ENCODE assay signal across 8 cellular contexts in genomic region chr4:94451669-94452475, GRCh38. TPM values are rescaled to one million over a fixed set of nuclear protein-coding genes. Genes with fewer than 3 reads are reported as not detected.
DNase-seq lines count a peak whose midpoint lies in the region; ATAC-seq, FAIRE-seq and TF ChIP-seq lines count a peak whose summit lies in the region.

TSS of gene PDLIM5 (plus strand) at chr4:94451942. CDS start at chr4:94455289, 3,347 bp downstream.

- FAIRE-seq in bronchial epithelial cell (lab: Jason Lieb, UNC): no peak

- peaks cover 10% of the 10 kb centered on the region for H3K36me3 Mint-ChIP-seq in WTC11

- POLR2A ChIA-PET in WTC11 (lab: Charles Lee): interaction anchor here (0.6 kb wide), 1 partner anchor 8 kb away, joined by 3 read pairs; no protein-coding TSS in a partner anchor

- H3K4me3 Mint-ChIP-seq in WTC11: peak within 1 kb of the TSS; percentile 96

- ATAC-seq in GM18861 (IDR thresholded peaks at IDR 0.05; ENCODE audit: unreplicated experiment) (peak; percentile 85), HG03095 (IDR thresholded peaks at IDR 0.05; ENCODE audit: unreplicated experiment) (peak; percentile 92), WTC11 (peak; percentile 92)

- in situ Hi-C loops in ACHN (cut with HindIII; ENCODE audit: low pct_ligation_motif_present, low pct_unique_long_range_greater_than_20kb, low sequenced_read_pairs): no loop called here

- no peak for TF ChIP-seq CTCF in WTC11 (IDR thresholded peaks at IDR 0.05)
- TF ChIP-seq CTCF in bronchial epithelial cell (IDR thresholded peaks at IDR 0.05; ENCODE audit: insufficient read depth, low read length, severe bottlenecking): no peak

- no peaks in the 10 kb centered on the region for H3K9me3 Mint-ChIP-seq in WTC11

- H3K27ac Mint-ChIP-seq in WTC11: peak within 1 kb of the TSS; percentile 95

- H3K4me3 ChIP-seq in bronchial epithelial cell (ENCODE audit: low read depth, low read length): peak within 1 kb of the TSS; percentile 98

- peaks cover 9% of the 10 kb centered on the region for H3K27me3 Mint-ChIP-seq in WTC11 (ENCODE audit: low read depth)

- DNase-seq in ACHN: peak; percentile 88
- peak; percentile 69 for DNase-seq in NCI-H2196 (lab: John Stamatoyannopoulos, UW; ENCODE audit: unreplicated experiment)
- DNase-seq in WTC11 (ENCODE audit: low spot score): peak; percentile 89
- DNase-seq in bronchial epithelial cell (ENCODE audit: low read depth): peak; percentile 83
- peak; percentile 83 for DNase-seq in inferior parietal cortex (ENCODE audit: extremely low spot score)
- DNase-seq in stimulated activated CD4-positive, alpha-beta T cell treated with anti-CD3 and anti-CD28 coated beads, Interleukin-12 subunit alpha, Interleukin-12 subunit beta, amount 100 ng/mL, for 24 hours (ENCODE audit: low read depth in 2 of 2): peak; percentile 77 to 83

- no peaks in the 10 kb centered on the region for H3K27me3 ChIP-seq in bronchial epithelial cell (ENCODE audit: control insufficient read depth, insufficient read depth, low read length)

- H3K4me1 Mint-ChIP-seq in WTC11: peaks cover 32% of the 10 kb centered on the region

- no peaks in the 10 kb centered on the region for H3K36me3 ChIP-seq in bronchial epithelial cell (ENCODE audit: control insufficient read depth, insufficient read depth, low read length)

- CTCF ChIA-PET in WTC11 (lab: Charles Lee): interaction anchor here (1.0 to 1.5 kb wide), 3 partner anchors 45 to 126 kb away, joined by 3 to 6 read pairs (median 3); no protein-coding TSS in a partner anchor

TF ChIP-seq in WTC11, 78 proteins besides CTCF, POLR2A, EP300 and RAD21 (continues in another document):
- TF ChIP-seq MXD4 (CRISPR knock-in tag; IDR thresholded peaks at IDR 0.05; ENCODE audit: borderline replicate concordance) (no peak), ZNF281 (CRISPR knock-in tag; IDR thresholded peaks at IDR 0.05) (no peak), ZNF121 (CRISPR knock-in tag; IDR thresholded peaks at IDR 0.05) (no peak), FOXJ3 (CRISPR knock-in tag; IDR thresholded peaks at IDR 0.05; ENCODE audit: borderline replicate concordance) (no peak), ZMAT4 (CRISPR knock-in tag; IDR thresholded peaks at IDR 0.05) (no peak), ZNF423 (CRISPR knock-in tag; IDR thresholded peaks at IDR 0.05) (no peak), HMGXB4 (CRISPR knock-in tag; IDR thresholded peaks at IDR 0.05) (peak; percentile 29; the same call in 1 of the 2 replicates), TEAD4 (CRISPR knock-in tag; IDR thresholded peaks at IDR 0.05) (no peak), ZNF671 (CRISPR knock-in tag; IDR thresholded peaks at IDR 0.05) (no peak), ZNF317 (CRISPR knock-in tag; IDR thresholded peaks at IDR 0.05; ENCODE audit: borderline replicate concordance, low read depth) (no peak), NFATC4 (CRISPR knock-in tag; IDR thresholded peaks at IDR 0.05) (no peak), ETV6 (CRISPR knock-in tag; IDR thresholded peaks at IDR 0.05) (0 out of 2 replicates have a peak, but pooled peaks have one; percentile 62), MAX (CRISPR knock-in tag; IDR thresholded peaks at IDR 0.05) (peak; percentile 57; the same call in 1 of the 2 replicates), TEAD1 (CRISPR knock-in tag; IDR thresholded peaks at IDR 0.05) (no peak), HMGA2 (CRISPR knock-in tag; IDR thresholded peaks at IDR 0.05) (no peak), ZNF232 (CRISPR knock-in tag; IDR thresholded peaks at IDR 0.05) (peak; percentile 63; the same call in 1 of the 2 replicates), NR3C1 (CRISPR knock-in tag; conservative IDR thresholded peaks at IDR 0.05; ENCODE audit: low read depth) (no peak), RORB (CRISPR knock-in tag; IDR thresholded peaks at IDR 0.05) (no peak), ARID4B (CRISPR knock-in tag; IDR thresholded peaks at IDR 0.05; ENCODE audit: borderline replicate concordance) (peak; percentile 42; the same call in 1 of the 2 replicates), SP1 (CRISPR knock-in tag; conservative IDR thresholded peaks at IDR 0.05) (peak; percentile 91), NR2C2 (CRISPR knock-in tag; IDR thresholded peaks at IDR 0.05) (no peak), CBFB (CRISPR knock-in tag; IDR thresholded peaks at IDR 0.05; ENCODE audit: low read depth) (no peak), SOX15 (CRISPR knock-in tag; IDR thresholded peaks at IDR 0.05) (no peak), JAZF1 (CRISPR knock-in tag; IDR thresholded peaks at IDR 0.05) (no peak), TP53 (CRISPR knock-in tag; IDR thresholded peaks at IDR 0.05) (no peak)

RNA-seq across cellular contexts. Expression of gene PDLIM5, which starts in this region (rescaled TPM):
- total RNA-seq in WTC11 (2021) (46.3 to 52.0 TPM (median 51.5 TPM) in 3 replicates), bronchial epithelial cell (82.9 and 121 TPM in 2 replicates)

Comparison
In these comparisons a context has a peak if more than half of its experiments do, and no peak if none do; other contexts are left out.
1. Peak in every context shown above with its lines: DNase-seq, ATAC-seq and H3K4me3 ChIP-seq.